Comparison of ENCODE assay signal across 1 cellular context in the genomic region with DNA sequence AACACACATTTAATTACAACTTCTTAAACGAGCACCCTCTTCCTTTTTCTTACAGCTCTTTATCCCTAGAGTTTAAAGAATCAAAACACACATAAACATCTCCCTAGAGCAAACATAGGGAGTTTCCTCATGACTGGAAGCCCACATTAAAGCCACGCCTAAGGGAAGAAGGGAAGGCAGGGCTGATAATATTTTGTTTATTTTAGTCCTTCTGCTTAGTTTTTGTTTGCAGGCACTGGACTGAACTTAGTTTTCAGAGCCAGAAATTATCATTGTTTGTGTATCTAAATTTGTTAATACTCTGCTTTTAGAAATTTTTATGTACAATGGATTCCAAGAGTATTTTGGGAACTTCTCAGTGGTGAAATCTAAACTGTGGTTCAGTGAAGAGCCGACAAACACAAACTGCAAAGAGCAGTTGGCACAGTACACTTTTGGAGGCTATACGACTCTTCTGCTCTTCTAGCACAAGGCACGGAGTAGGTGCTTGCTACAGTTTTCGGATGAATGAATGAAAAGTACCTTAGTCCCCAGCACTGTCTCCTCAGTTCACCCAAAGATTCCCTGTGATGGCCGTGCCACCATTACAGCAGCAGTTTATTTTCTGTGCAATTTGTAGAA.
TF ChIP-seq lines count a peak whose summit lies in the region.

No MANE protein-coding gene starts in this region.

TF ChIP-seq in GM23338, 12 proteins besides CTCF, POLR2A, EP300 and RAD21:
- TF ChIP-seq, protein P1, sequence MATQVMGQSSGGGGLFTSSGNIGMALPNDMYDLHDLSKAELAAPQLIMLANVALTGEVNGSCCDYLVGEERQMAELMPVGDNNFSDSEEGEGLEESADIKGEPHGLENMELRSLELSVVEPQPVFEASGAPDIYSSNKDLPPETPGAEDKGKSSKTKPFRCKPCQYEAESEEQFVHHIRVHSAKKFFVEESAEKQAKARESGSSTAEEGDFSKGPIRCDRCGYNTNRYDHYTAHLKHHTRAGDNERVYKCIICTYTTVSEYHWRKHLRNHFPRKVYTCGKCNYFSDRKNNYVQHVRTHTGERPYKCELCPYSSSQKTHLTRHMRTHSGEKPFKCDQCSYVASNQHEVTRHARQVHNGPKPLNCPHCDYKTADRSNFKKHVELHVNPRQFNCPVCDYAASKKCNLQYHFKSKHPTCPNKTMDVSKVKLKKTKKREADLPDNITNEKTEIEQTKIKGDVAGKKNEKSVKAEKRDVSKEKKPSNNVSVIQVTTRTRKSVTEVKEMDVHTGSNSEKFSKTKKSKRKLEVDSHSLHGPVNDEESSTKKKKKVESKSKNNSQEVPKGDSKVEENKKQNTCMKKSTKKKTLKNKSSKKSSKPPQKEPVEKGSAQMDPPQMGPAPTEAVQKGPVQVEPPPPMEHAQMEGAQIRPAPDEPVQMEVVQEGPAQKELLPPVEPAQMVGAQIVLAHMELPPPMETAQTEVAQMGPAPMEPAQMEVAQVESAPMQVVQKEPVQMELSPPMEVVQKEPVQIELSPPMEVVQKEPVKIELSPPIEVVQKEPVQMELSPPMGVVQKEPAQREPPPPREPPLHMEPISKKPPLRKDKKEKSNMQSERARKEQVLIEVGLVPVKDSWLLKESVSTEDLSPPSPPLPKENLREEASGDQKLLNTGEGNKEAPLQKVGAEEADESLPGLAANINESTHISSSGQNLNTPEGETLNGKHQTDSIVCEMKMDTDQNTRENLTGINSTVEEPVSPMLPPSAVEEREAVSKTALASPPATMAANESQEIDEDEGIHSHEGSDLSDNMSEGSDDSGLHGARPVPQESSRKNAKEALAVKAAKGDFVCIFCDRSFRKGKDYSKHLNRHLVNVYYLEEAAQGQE (IDR thresholded peaks at IDR 0.05; ENCODE audit: unreplicated experiment), result no peak
- TF ChIP-seq ETS1 (IDR thresholded peaks at IDR 0.05) (no peak), JUNB (IDR thresholded peaks at IDR 0.05; ENCODE audit: unreplicated experiment) (no peak), STAT1 (IDR thresholded peaks at IDR 0.05; ENCODE audit: unreplicated experiment) (no peak), ZNF331 (CRISPR knock-in tag; IDR thresholded peaks at IDR 0.05; ENCODE audit: low read depth) (no peak), POLR2AphosphoS5 (IDR thresholded peaks at IDR 0.05; ENCODE audit: low read depth) (no peak), CREB1 (CRISPR knock-in tag; IDR thresholded peaks at IDR 0.05; ENCODE audit: low read depth) (no peak), EZH2phosphoT487 (IDR thresholded peaks at IDR 0.05; ENCODE audit: unreplicated experiment) (no peak), NANOG (IDR thresholded peaks at IDR 0.05; ENCODE audit: borderline replicate concordance) (no peak), EZH2 (IDR thresholded peaks at IDR 0.05; ENCODE audit: low read depth, unreplicated experiment) (no peak), ZNF114 (CRISPR knock-in tag; IDR thresholded peaks at IDR 0.05) (no peak)
- TF ChIP-seq, protein P2, sequence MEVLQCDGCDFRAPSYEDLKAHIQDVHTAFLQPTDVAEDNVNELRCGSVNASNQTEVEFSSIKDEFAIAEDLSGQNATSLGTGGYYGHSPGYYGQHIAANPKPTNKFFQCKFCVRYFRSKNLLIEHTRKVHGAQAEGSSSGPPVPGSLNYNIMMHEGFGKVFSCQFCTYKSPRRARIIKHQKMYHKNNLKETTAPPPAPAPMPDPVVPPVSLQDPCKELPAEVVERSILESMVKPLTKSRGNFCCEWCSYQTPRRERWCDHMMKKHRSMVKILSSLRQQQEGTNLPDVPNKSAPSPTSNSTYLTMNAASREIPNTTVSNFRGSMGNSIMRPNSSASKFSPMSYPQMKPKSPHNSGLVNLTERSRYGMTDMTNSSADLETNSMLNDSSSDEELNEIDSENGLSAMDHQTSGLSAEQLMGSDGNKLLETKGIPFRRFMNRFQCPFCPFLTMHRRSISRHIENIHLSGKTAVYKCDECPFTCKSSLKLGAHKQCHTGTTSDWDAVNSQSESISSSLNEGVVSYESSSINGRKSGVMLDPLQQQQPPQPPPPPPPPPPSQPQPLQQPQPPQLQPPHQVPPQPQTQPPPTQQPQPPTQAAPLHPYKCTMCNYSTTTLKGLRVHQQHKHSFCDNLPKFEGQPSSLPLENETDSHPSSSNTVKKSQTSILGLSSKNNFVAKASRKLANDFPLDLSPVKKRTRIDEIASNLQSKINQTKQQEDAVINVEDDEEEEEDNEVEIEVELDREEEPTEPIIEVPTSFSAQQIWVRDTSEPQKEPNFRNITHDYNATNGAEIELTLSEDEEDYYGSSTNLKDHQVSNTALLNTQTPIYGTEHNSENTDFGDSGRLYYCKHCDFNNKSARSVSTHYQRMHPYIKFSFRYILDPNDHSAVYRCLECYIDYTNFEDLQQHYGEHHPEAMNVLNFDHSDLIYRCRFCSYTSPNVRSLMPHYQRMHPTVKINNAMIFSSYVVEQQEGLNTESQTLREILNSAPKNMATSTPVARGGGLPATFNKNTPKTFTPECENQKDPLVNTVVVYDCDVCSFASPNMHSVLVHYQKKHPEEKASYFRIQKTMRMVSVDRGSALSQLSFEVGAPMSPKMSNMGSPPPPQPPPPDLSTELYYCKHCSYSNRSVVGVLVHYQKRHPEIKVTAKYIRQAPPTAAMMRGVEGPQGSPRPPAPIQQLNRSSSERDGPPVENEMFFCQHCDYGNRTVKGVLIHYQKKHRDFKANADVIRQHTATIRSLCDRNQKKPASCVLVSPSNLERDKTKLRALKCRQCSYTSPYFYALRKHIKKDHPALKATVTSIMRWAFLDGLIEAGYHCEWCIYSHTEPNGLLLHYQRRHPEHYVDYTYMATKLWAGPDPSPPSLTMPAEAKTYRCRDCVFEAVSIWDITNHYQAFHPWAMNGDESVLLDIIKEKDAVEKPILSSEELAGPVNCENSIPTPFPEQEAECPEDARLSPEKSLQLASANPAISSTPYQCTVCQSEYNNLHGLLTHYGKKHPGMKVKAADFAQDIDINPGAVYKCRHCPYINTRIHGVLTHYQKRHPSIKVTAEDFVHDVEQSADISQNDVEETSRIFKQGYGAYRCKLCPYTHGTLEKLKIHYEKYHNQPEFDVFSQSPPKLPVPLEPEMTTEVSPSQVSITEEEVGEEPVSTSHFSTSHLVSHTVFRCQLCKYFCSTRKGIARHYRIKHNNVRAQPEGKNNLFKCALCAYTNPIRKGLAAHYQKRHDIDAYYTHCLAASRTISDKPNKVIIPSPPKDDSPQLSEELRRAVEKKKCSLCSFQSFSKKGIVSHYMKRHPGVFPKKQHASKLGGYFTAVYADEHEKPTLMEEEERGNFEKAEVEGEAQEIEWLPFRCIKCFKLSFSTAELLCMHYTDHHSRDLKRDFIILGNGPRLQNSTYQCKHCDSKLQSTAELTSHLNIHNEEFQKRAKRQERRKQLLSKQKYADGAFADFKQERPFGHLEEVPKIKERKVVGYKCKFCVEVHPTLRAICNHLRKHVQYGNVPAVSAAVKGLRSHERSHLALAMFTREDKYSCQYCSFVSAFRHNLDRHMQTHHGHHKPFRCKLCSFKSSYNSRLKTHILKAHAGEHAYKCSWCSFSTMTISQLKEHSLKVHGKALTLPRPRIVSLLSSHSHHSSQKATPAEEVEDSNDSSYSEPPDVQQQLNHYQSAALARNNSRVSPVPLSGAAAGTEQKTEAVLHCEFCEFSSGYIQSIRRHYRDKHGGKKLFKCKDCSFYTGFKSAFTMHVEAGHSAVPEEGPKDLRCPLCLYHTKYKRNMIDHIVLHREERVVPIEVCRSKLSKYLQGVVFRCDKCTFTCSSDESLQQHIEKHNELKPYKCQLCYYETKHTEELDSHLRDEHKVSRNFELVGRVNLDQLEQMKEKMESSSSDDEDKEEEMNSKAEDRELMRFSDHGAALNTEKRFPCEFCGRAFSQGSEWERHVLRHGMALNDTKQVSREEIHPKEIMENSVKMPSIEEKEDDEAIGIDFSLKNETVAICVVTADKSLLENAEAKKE (CRISPR knock-in tag; IDR thresholded peaks at IDR 0.05), result no peak
TF ChIP-seq in GM23338: peak in this region for 0.
